1 cellular context compared by ENCODE assay signal in the genomic region with DNA sequence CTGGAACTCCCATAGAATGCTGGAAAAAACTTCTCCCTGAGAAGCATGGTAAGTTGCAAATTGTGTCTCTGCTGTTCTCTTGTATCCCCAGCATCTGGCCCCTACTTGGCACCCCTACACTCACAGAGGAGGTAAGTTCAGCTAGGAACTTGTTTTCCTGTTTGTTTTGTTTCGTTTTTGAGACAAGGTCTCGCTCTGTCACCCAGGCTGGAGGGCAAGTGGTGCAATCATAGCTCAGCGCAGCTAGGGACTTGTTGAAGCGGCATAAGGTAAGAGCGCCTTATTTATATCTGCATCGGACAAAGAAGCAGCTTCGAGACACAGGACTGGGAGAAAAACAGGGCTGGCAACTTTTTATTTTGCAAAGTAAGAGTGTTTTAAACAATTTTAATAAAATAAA.
TF ChIP-seq lines count a peak whose summit lies in the region.

No MANE protein-coding gene starts in this region.

TF ChIP-seq in H1, 55 proteins besides CTCF, POLR2A, EP300 and RAD21 (continued from another document):
- TF ChIP-seq RNF2 (IDR thresholded peaks at IDR 0.05; ENCODE audit: borderline replicate concordance, low read depth, low read length, missing control alignments, poor library complexity, severe bottlenecking) (no peak), KDM1A (IDR thresholded peaks at IDR 0.05; ENCODE audit: borderline replicate concordance, low read length) (no peak), EZH2 (IDR thresholded peaks at IDR 0.05; ENCODE audit: low read depth, low read length, severe bottlenecking) (no peak), CBX8 (IDR thresholded peaks at IDR 0.05; ENCODE audit: borderline replicate concordance, low read depth, low read length) (no peak), POLR2AphosphoS5 (IDR thresholded peaks at IDR 0.05; ENCODE audit: low read depth, low read length) (no peak), CHD2 (IDR thresholded peaks at IDR 0.05; ENCODE audit: low read length) (no peak), TEAD4 (IDR thresholded peaks at IDR 0.05; ENCODE audit: low read depth, low read length) (no peak), JUND (IDR thresholded peaks at IDR 0.05; ENCODE audit: low read length) (no peak)
- TF ChIP-seq, protein P1, sequence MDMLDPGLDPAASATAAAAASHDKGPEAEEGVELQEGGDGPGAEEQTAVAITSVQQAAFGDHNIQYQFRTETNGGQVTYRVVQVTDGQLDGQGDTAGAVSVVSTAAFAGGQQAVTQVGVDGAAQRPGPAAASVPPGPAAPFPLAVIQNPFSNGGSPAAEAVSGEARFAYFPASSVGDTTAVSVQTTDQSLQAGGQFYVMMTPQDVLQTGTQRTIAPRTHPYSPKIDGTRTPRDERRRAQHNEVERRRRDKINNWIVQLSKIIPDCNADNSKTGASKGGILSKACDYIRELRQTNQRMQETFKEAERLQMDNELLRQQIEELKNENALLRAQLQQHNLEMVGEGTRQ (IDR thresholded peaks at IDR 0.05; ENCODE audit: low read length): no peak
